In the genomic region with DNA sequence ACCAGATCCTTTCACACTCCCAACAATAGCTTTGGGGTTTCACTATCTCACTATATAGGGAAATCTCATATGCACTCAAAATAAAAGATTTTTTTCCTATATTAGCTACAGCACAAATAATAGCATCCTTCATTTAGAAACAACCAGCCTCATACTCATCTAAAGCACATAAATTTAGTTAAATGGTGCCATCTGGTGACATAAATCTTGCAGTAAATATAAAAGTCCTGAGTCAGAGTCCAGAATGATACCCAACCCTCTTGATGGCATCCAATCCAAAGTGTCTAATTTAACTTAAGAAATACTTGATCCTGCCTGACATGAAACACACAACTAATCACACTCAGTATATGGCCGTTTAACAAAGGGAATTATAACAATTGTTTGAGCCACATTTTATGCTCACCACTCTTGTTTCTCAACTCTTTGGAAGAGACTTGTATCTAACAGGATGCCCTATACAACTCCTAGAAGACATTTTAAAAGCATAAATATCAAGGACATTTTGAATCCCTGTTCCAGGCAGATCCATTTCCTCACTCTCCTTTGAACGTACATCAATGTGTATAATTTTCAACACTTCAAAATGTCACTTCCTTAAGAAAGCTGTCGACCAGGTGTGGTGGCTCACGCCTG, we compare ENCODE assay signal across 8 cellular contexts. TPM values are rescaled to one million over a fixed set of nuclear protein-coding genes. Genes with fewer than 3 reads are reported as not detected.
DNase-seq lines count a peak whose midpoint lies in the region; ATAC-seq and TF ChIP-seq lines count a peak whose summit lies in the region.

No MANE protein-coding gene starts in this region.

- H3K9ac ChIP-seq in Karpas-422 (ENCODE audit: low read length): no peak overlapping the region
- no peak overlapping the region for H3K9ac ChIP-seq in liver (ENCODE audit: low read depth in 1 of 2, low read length in 2 of 2)

- peaks cover 5% of the 10 kb centered on the region for H3K9me3 ChIP-seq in Karpas-422 (ENCODE audit: low read length)
- no peaks in the 10 kb centered on the region for H3K9me3 ChIP-seq in liver (ENCODE audit: control insufficient read depth in 4 of 4, low read length in 3 of 4)

- ATAC-seq in HG03045 (IDR thresholded peaks at IDR 0.05; ENCODE audit: unreplicated experiment) (no peak), GM18511 (IDR thresholded peaks at IDR 0.05; ENCODE audit: unreplicated experiment) (no peak)

- H3K9me2 ChIP-seq in Karpas-422 (replicated peaks; ENCODE audit: insufficient read depth, low read length): no peaks in the 10 kb centered on the region

- no peak overlapping the region for H2AFZ ChIP-seq in Karpas-422 (ENCODE audit: low read length)

- H3K4me2 ChIP-seq in Karpas-422 (ENCODE audit: low read depth, low read length, poor library complexity, severe bottlenecking): no peak overlapping the region

- H3K4me1 ChIP-seq in Karpas-422 (ENCODE audit: low read length) (no peaks in the 10 kb centered on the region), liver (ENCODE audit: control insufficient read depth in 4 of 4, insufficient read depth in 4 of 4, low read length in 3 of 4) (no peaks in the 10 kb centered on the region)

- H3K27me3 ChIP-seq in Karpas-422 (ENCODE audit: low read length) (peaks cover 6% of the 10 kb centered on the region; the same call in 1 of the 2 replicates), liver (ENCODE audit: control insufficient read depth in 4 of 4, insufficient read depth in 4 of 4, low read length in 3 of 4) (no peaks in the 10 kb centered on the region)

- H4K20me1 ChIP-seq in Karpas-422 (ENCODE audit: insufficient read depth, low read depth, low read length): no peaks in the 10 kb centered on the region

- TF ChIP-seq CTCF in VCaP (conservative IDR thresholded peaks at IDR 0.05): peak; percentile 70
- TF ChIP-seq CTCF in liver (IDR thresholded peaks at IDR 0.05; ENCODE audit: low read depth, low read length, missing input control): peak; percentile 17

- H3K79me2 ChIP-seq in Karpas-422 (ENCODE audit: low read length): no peaks in the 10 kb centered on the region

- H3K27ac ChIP-seq in Karpas-422 (ENCODE audit: low read length) (no peak overlapping the region), VCaP (no peak overlapping the region), liver (ENCODE audit: low read depth in 1 of 2, low read length in 2 of 2) (no peak overlapping the region)

- 83% methylated on average over 4 of the region's 4 CpGs for WGBS in liver

- no peak overlapping the region for H3K4me3 ChIP-seq in Karpas-422 (ENCODE audit: low read length)
- no peak overlapping the region for H3K4me3 ChIP-seq in liver (ENCODE audit: low read depth in 1 of 3, low read length in 3 of 3)

- H3K36me3 ChIP-seq in Karpas-422 (ENCODE audit: insufficient read depth, low read length) (no peaks in the 10 kb centered on the region), liver (ENCODE audit: control insufficient read depth in 4 of 4, insufficient read depth in 3 of 4, low read depth in 1 of 4, low read length in 3 of 4) (no peaks in the 10 kb centered on the region)

- TF ChIP-seq RAD21 in liver (IDR thresholded peaks at IDR 0.05): peak; percentile 61 to 62

- peak; percentile 2 for DNase-seq in NCI-H2107 treated with DMSO at 0.1 percent for 48 hours (lab: John Stamatoyannopoulos, UW; ENCODE audit: unreplicated experiment)
- DNase-seq in NCI-H2107 (lab: John Stamatoyannopoulos, UW): no peak
- peak; percentile 84 for DNase-seq in Karpas-422
- no peak for DNase-seq in stimulated activated CD8-positive, alpha-beta memory T cell treated with anti-CD3 and anti-CD28 coated beads, Interleukin-4, amount 100 ng/mL, for 48 hours

TF ChIP-seq in liver, 16 proteins besides CTCF, POLR2A, EP300 and RAD21:
- TF ChIP-seq HNF4A (conservative IDR thresholded peaks at IDR 0.05): no peak
- no peak for TF ChIP-seq NR2F2 (IDR thresholded peaks at IDR 0.05)
- TF ChIP-seq, protein P1, sequence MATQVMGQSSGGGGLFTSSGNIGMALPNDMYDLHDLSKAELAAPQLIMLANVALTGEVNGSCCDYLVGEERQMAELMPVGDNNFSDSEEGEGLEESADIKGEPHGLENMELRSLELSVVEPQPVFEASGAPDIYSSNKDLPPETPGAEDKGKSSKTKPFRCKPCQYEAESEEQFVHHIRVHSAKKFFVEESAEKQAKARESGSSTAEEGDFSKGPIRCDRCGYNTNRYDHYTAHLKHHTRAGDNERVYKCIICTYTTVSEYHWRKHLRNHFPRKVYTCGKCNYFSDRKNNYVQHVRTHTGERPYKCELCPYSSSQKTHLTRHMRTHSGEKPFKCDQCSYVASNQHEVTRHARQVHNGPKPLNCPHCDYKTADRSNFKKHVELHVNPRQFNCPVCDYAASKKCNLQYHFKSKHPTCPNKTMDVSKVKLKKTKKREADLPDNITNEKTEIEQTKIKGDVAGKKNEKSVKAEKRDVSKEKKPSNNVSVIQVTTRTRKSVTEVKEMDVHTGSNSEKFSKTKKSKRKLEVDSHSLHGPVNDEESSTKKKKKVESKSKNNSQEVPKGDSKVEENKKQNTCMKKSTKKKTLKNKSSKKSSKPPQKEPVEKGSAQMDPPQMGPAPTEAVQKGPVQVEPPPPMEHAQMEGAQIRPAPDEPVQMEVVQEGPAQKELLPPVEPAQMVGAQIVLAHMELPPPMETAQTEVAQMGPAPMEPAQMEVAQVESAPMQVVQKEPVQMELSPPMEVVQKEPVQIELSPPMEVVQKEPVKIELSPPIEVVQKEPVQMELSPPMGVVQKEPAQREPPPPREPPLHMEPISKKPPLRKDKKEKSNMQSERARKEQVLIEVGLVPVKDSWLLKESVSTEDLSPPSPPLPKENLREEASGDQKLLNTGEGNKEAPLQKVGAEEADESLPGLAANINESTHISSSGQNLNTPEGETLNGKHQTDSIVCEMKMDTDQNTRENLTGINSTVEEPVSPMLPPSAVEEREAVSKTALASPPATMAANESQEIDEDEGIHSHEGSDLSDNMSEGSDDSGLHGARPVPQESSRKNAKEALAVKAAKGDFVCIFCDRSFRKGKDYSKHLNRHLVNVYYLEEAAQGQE (IDR thresholded peaks at IDR 0.05): no peak
- no peak for TF ChIP-seq HNF4G (IDR thresholded peaks at IDR 0.05)
- no peak for TF ChIP-seq JUND (IDR thresholded peaks at IDR 0.05)
- TF ChIP-seq EGR1 (IDR thresholded peaks at IDR 0.05; ENCODE audit: low read depth in 2 of 2): no peak
- no peak for TF ChIP-seq FOXA2 (IDR thresholded peaks at IDR 0.05)
- TF ChIP-seq, protein P2, sequence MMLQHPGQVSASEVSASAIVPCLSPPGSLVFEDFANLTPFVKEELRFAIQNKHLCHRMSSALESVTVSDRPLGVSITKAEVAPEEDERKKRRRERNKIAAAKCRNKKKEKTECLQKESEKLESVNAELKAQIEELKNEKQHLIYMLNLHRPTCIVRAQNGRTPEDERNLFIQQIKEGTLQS (IDR thresholded peaks at IDR 0.05): no peak
- no peak for TF ChIP-seq RXRA (IDR thresholded peaks at IDR 0.05)
- TF ChIP-seq TAF1 (conservative IDR thresholded peaks at IDR 0.05): no peak
- TF ChIP-seq, protein P3, sequence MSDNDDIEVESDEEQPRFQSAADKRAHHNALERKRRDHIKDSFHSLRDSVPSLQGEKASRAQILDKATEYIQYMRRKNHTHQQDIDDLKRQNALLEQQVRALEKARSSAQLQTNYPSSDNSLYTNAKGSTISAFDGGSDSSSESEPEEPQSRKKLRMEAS (IDR thresholded peaks at IDR 0.05): no peak
- TF ChIP-seq YY1 (IDR thresholded peaks at IDR 0.05): no peak

RNA-seq across cellular contexts. Expression of a gene that starts 36.2 kb away (rescaled TPM):
- 2.7 and 6.9 TPM in 2 replicates for total RNA-seq in Karpas-422 (2014; rRNA removed; shearing (Covaris generic); ENCODE audit: low replicate concordance)
- total RNA-seq in liver: 1 to 10 TPM in 1 of 2 donors, under 1 TPM in 1; 0.37 to 5.5 TPM
- polyA plus RNA-seq in liver: under 1 TPM; 0.30 to 0.99 TPM

RNA-seq across cellular contexts. Expression of a gene that starts 37.4 kb away (rescaled TPM):
- total RNA-seq in Karpas-422 (2014; rRNA removed; shearing (Covaris generic); ENCODE audit: low replicate concordance): 92.1 and 188 TPM in 2 replicates
- 10 to 100 TPM; 20.0 to 28.1 TPM for total RNA-seq in liver
- 10 to 100 TPM; 25.7 to 32.3 TPM for polyA plus RNA-seq in liver

RNA-seq across cellular contexts. Expression of a gene that starts 56.8 kb away (rescaled TPM):
- total RNA-seq in Karpas-422 (2014; rRNA removed; shearing (Covaris generic); ENCODE audit: low replicate concordance): 29.3 and 77.2 TPM in 2 replicates
- 10 to 100 TPM in 1 of 2 donors, 1 to 10 TPM in 1; 9.3 to 21.0 TPM for total RNA-seq in liver
- polyA plus RNA-seq in liver: 10 to 100 TPM; 25.6 to 39.1 TPM

Comparison
In these comparisons a context has a peak if more than half of its experiments do, and no peak if none do; other contexts are left out.
1. DNase-seq: peak in NCI-H2107 treated with DMSO at 0.1 percent for 48 hours (single experiment) and Karpas-422 (single experiment); none in NCI-H2107 (single experiment) and stimulated activated CD8-positive, alpha-beta memory T cell treated with anti-CD3 and anti-CD28 coated beads, Interleukin-4, amount 100 ng/mL, for 48 hours (single experiment).